Comparison of ENCODE assay signal across 8 cellular contexts in the genomic region with DNA sequence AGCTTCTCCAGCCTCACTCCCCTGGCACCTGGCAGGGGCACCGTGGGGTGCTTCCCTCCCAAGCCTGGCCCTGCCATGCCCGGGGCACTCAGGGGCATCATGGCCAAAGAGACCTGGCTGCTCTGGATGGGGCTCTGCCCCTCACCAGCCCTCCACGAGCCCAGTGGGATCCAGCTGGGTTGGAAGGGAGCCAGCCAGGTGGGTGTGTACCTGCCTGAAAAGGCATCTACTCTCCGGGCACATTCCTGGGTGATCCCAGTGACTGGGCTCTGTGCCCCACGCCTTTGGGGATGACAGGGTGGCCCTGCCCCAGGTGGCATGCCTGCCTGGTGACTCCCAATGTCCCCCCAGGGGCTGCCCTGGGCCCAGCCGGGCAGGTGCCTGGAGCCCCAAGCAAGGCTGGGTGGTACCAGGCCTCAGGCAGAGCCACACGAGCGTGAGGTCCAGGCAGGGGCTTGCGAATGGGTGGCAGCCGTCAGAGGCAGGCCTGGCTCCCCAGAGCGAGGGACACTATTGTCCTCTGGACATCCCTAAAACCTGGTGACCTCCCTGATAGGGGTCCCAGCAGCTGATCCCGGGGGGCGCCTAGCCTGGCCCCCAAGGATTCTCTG. TPM values are rescaled to one million over a fixed set of nuclear protein-coding genes. Genes with fewer than 3 reads are reported as not detected.
DNase-seq lines count a peak whose midpoint lies in the region; ATAC-seq, FAIRE-seq and TF ChIP-seq lines count a peak whose summit lies in the region.

No MANE protein-coding gene starts in this region.

- H3K4me1 Mint-ChIP-seq in mesothelial cell of epicardium: peaks cover 32% of the 10 kb centered on the region

- no peaks in the 10 kb centered on the region for H3K27me3 ChIP-seq in HUES48 (ENCODE audit: control insufficient read depth, insufficient read depth, low read length)
- no peaks in the 10 kb centered on the region for H3K27me3 ChIP-seq in breast epithelium

- peak overlapping the region; percentile 82 for H3K4me2 ChIP-seq in A549

- no peaks in the 10 kb centered on the region for H3K9me3 Mint-ChIP-seq in mesothelial cell of epicardium

- H3K36me3 Mint-ChIP-seq in mesothelial cell of epicardium: no peaks in the 10 kb centered on the region

- TF ChIP-seq EP300 in A549 (IDR thresholded peaks at IDR 0.05): no peak

- TF ChIP-seq POLR2A in A549 (IDR thresholded peaks at IDR 0.05; ENCODE audit: low read length): no peak
- no peak for TF ChIP-seq POLR2A in breast epithelium (IDR thresholded peaks at IDR 0.05)

- DNase-seq in A549 (ENCODE audit: low read depth in 1 of 2, low spot score in 1 of 2): no peak
- DNase-seq in breast epithelium (ENCODE audit: low spot score in 2 of 2): peak in 1 of 2 donors; percentile 74
- peak in 1 of 2 experiments; percentile 64 for DNase-seq in mesothelial cell of epicardium (ENCODE audit: low spot score in 2 of 2, unreplicated experiment in 2 of 2)
- DNase-seq in iPS-NIHi11 (ENCODE audit: low spot score): no peak
- DNase-seq in mucosa of descending colon: no peak

- peak overlapping the region; percentile 91 for H3K27ac Mint-ChIP-seq in mesothelial cell of epicardium

- H3K4me3 ChIP-seq in A549 (peak overlapping the region; percentile 89), HUES48 (ENCODE audit: low read depth, low read length) (peak overlapping the region; percentile 20), breast epithelium (peak overlapping the region; percentile 59 to 75 (median 67)), mucosa of descending colon (no peak overlapping the region)

- peak overlapping the region; percentile 86 for H3K4me3 Mint-ChIP-seq in mesothelial cell of epicardium

- no peak for FAIRE-seq in A549 (lab: Jason Lieb, UNC)

- POLR2A ChIA-PET in A549 (lab: Yijun Ruan, JAX): no interaction called here

- ATAC-seq in A549 (peak in 1 of 2 experiments; percentile 32; a peak in 3 of 6 replicates), HG02885 (IDR thresholded peaks at IDR 0.05; ENCODE audit: poor library complexity, unreplicated experiment) (no peak), HG03342 (IDR thresholded peaks at IDR 0.05; ENCODE audit: unreplicated experiment) (no peak), mucosa of descending colon (no peak)

- CTCF ChIA-PET in A549 (lab: Yijun Ruan, JAX): interaction anchor here (1.1 to 2.0 kb wide), 7 partner anchors 10 to 161 kb away, joined by 3 to 12 read pairs (median 5); a partner anchor contains a TSS

- H3K27ac ChIP-seq in A549 (peak overlapping the region; percentile 86 to 89), HUES48 (ENCODE audit: low read depth, low read length) (no peak overlapping the region), breast epithelium (peak overlapping the region; percentile 78 to 89)

- TF ChIP-seq RAD21 in A549 (conservative IDR thresholded peaks at IDR 0.05 in 1 of 2, IDR thresholded peaks at IDR 0.05 in 1 of 2): no peak

- no peaks in the 10 kb centered on the region for H3K9me3 ChIP-seq in A549
- H3K9me3 ChIP-seq in HUES48 (ENCODE audit: control insufficient read depth, insufficient read depth, low read length): no peaks in the 10 kb centered on the region
- no peaks in the 10 kb centered on the region for H3K9me3 ChIP-seq in breast epithelium
- H3K9me3 ChIP-seq in mucosa of descending colon: no peaks in the 10 kb centered on the region

- peak overlapping the region; percentile 4; the same call in 1 of the 2 replicates for H3K9ac ChIP-seq in HUES48 (ENCODE audit: low read depth, low read length)

- H3K4me1 ChIP-seq in A549 (peaks cover 18% of the 10 kb centered on the region), HUES48 (ENCODE audit: control insufficient read depth, insufficient read depth, low read length) (peaks cover 19% of the 10 kb centered on the region), breast epithelium (peaks cover 9 to 14% of the 10 kb centered on the region in 2 donors), mucosa of descending colon (ENCODE audit: low read depth) (peaks cover 5% of the 10 kb centered on the region)

- no peaks in the 10 kb centered on the region for H3K36me3 ChIP-seq in HUES48 (ENCODE audit: control insufficient read depth, insufficient read depth, low read length)
- H3K36me3 ChIP-seq in breast epithelium: no peaks in the 10 kb centered on the region
- no peaks in the 10 kb centered on the region for H3K36me3 ChIP-seq in mucosa of descending colon (ENCODE audit: low read depth)

- intact Hi-C loops in breast epithelium (cut with DNase I; ENCODE audit: low total_unique reads) (no loop called here), mucosa of descending colon (cut with DNase I, micrococcal nuclease) (loop anchor here in 1 of 2 donors (5.0 kb wide), 1 partner anchor 139 kb away; no protein-coding TSS in a partner anchor)

- no peaks in the 10 kb centered on the region for H3K27me3 Mint-ChIP-seq in mesothelial cell of epicardium (ENCODE audit: low read depth)

- no peak for TF ChIP-seq CTCF in A549 (IDR thresholded peaks at IDR 0.05)
- no peak for TF ChIP-seq CTCF in breast epithelium (IDR thresholded peaks at IDR 0.05)
- TF ChIP-seq CTCF in mesothelial cell of epicardium (IDR thresholded peaks at IDR 0.05; ENCODE audit: unreplicated experiment): no peak
- TF ChIP-seq CTCF in mucosa of descending colon (IDR thresholded peaks at IDR 0.05): no peak

- 67% methylated on average over 10 of the region's 13 CpGs for WGBS in A549 (ENCODE audit: missing lambda C conversion rate)

TF ChIP-seq in A549, 52 proteins besides CTCF, POLR2A, EP300 and RAD21:
- TF ChIP-seq, protein P1, sequence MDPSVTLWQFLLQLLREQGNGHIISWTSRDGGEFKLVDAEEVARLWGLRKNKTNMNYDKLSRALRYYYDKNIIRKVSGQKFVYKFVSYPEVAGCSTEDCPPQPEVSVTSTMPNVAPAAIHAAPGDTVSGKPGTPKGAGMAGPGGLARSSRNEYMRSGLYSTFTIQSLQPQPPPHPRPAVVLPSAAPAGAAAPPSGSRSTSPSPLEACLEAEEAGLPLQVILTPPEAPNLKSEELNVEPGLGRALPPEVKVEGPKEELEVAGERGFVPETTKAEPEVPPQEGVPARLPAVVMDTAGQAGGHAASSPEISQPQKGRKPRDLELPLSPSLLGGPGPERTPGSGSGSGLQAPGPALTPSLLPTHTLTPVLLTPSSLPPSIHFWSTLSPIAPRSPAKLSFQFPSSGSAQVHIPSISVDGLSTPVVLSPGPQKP (IDR thresholded peaks at IDR 0.05; ENCODE audit: low read depth, low read length): no peak
- TF ChIP-seq MAFK (IDR thresholded peaks at IDR 0.05; ENCODE audit: partially characterized antibody): no peak

RNA-seq across cellular contexts. Expression of a gene that starts 0.8 kb away (rescaled TPM):
- polyA plus RNA-seq in A549 (2011; rRNA removed) (2.1 TPM in 2 replicates), A549 (2017; fragmentation: RNase III; extraction: RNeasy Plus Mini Kit Qiagen cat#74134 plus additional on column Dnase treatment) (8.2 to 9.9 TPM (median 8.8 TPM) in 3 replicates)
- polyA plus RNA-seq in A549 (2012; cell fraction: cytosol; rRNA removed): 6.5 and 10.5 TPM in 2 replicates
- polyA plus RNA-seq in A549 (2012; cell fraction: nucleus; rRNA removed): 29.9 and 39.9 TPM in 2 replicates
- polyA minus RNA-seq in A549 (2011; rRNA and poly(A)+ RNA removed): 1.8 and 2.7 TPM in 2 replicates
- total RNA-seq in breast epithelium (10 to 100 TPM in 1 of 3 donors, 1 to 10 TPM in 2; 5.6 to 19.0 (median 8.6) TPM), mesothelial cell of epicardium (98.6 to 103 TPM (median 102 TPM) in 3 replicates), mucosa of descending colon (10 to 100 TPM in 1 of 3 donors, 1 to 10 TPM in 2; 2.4 to 15.0 (median 4.2) TPM)

RNA-seq across cellular contexts. Expression of a gene that starts 24.2 kb away (rescaled TPM):
- polyA plus RNA-seq in A549 (2011; rRNA removed) (under 0.01 and 0.03 TPM in 2 replicates), A549 (2017; fragmentation: RNase III; extraction: RNeasy Plus Mini Kit Qiagen cat#74134 plus additional on column Dnase treatment) (0.03 TPM in 1 of 3 replicates, not detected in the others)
- not detected in 2 replicates for polyA plus RNA-seq in A549 (2012; cell fraction: cytosol; rRNA removed)
- 0.02 and 0.04 TPM in 2 replicates for polyA plus RNA-seq in A549 (2012; cell fraction: nucleus; rRNA removed)
- polyA minus RNA-seq in A549 (2011; rRNA and poly(A)+ RNA removed): 0.08 TPM in 1 of 2 replicates, not detected in the other
- total RNA-seq in breast epithelium (not detected), mesothelial cell of epicardium (0.42 to 0.54 TPM (median 0.47 TPM) in 3 replicates), mucosa of descending colon (under 1 TPM; 0.19 to 0.93 (median 0.48) TPM)

RNA-seq across cellular contexts. Expression of a gene that starts 35.4 kb away (rescaled TPM):
- polyA plus RNA-seq in A549 (2011; rRNA removed) (5.1 and 8.0 TPM in 2 replicates), A549 (2017; fragmentation: RNase III; extraction: RNeasy Plus Mini Kit Qiagen cat#74134 plus additional on column Dnase treatment) (19.0 to 19.9 TPM (median 19.1 TPM) in 3 replicates)
- polyA plus RNA-seq in A549 (2012; cell fraction: cytosol; rRNA removed): 48.0 and 53.1 TPM in 2 replicates
- polyA plus RNA-seq in A549 (2012; cell fraction: nucleus; rRNA removed): 55.1 and 58.4 TPM in 2 replicates
- 2.1 and 2.4 TPM in 2 replicates for polyA minus RNA-seq in A549 (2011; rRNA and poly(A)+ RNA removed)
- total RNA-seq in breast epithelium (10 to 100 TPM; 35.4 to 57.4 (median 40.0) TPM), mesothelial cell of epicardium (11.8 to 14.7 TPM (median 13.0 TPM) in 3 replicates), mucosa of descending colon (10 to 100 TPM in 2 of 3 donors, 1 to 10 TPM in 1; 9.3 to 17.1 (median 10.8) TPM)

RNA-seq across cellular contexts. Expression of a gene that starts 45.4 kb away (rescaled TPM):
- polyA plus RNA-seq in A549 (2011; rRNA removed) (0.21 and 0.25 TPM in 2 replicates), A549 (2017; fragmentation: RNase III; extraction: RNeasy Plus Mini Kit Qiagen cat#74134 plus additional on column Dnase treatment) (0.94 to 1.2 TPM (median 0.94 TPM) in 3 replicates)
- polyA plus RNA-seq in A549 (2012; cell fraction: cytosol; rRNA removed): 0.66 and 0.70 TPM in 2 replicates
- polyA plus RNA-seq in A549 (2012; cell fraction: nucleus; rRNA removed): 3.4 and 5.5 TPM in 2 replicates
- polyA minus RNA-seq in A549 (2011; rRNA and poly(A)+ RNA removed): 0.05 and 2.3 TPM in 2 replicates
- total RNA-seq in breast epithelium (1 to 10 TPM; 3.0 to 7.6 (median 3.3) TPM), mesothelial cell of epicardium (3.6 to 4.9 TPM (median 4.0 TPM) in 3 replicates), mucosa of descending colon (1 to 10 TPM; 2.2 to 2.4 (median 2.2) TPM)
